8 cellular contexts compared by ENCODE assay signal in genomic region chr9:89319015-89319905, GRCh38. TPM values are rescaled to one million over a fixed set of nuclear protein-coding genes. Genes with fewer than 3 reads are reported as not detected.
DNase-seq lines count a peak whose midpoint lies in the region; ATAC-seq, FAIRE-seq and TF ChIP-seq lines count a peak whose summit lies in the region.

No MANE protein-coding gene starts in this region.

- no peaks in the 10 kb centered on the region for H3K27me3 ChIP-seq in keratinocyte (ENCODE audit: control insufficient read depth, extremely low read depth, insufficient read depth, low read length)
- H3K27me3 ChIP-seq in subcutaneous abdominal adipose tissue (ENCODE audit: control insufficient read depth in 5 of 5, insufficient read depth in 4 of 5, low read length in 5 of 5): no peaks in the 10 kb centered on the region

- peak overlapping the region; percentile 87 for H3K4me3 Mint-ChIP-seq in activated naive CD4-positive, alpha-beta T cell treated with anti-CD3 and anti-CD28 coated beads, Interleukin-2, amount 10 ng/mL, durations not matched to agents 7 days and 5 days
- peak overlapping the region; percentile 90 for H3K4me3 Mint-ChIP-seq in activated naive CD8-positive, alpha-beta T cell treated with anti-CD3 and anti-CD28 coated beads for 36 hours

- peaks cover 79% of the 10 kb centered on the region for H3K4me1 Mint-ChIP-seq in activated naive CD4-positive, alpha-beta T cell treated with anti-CD3 and anti-CD28 coated beads, Interleukin-2, amount 10 ng/mL, durations not matched to agents 7 days and 5 days
- peaks cover 79% of the 10 kb centered on the region for H3K4me1 Mint-ChIP-seq in activated naive CD8-positive, alpha-beta T cell treated with anti-CD3 and anti-CD28 coated beads for 36 hours

- no peak for FAIRE-seq in keratinocyte (lab: Jason Lieb, UNC)

- H3K9ac ChIP-seq in keratinocyte (ENCODE audit: control insufficient read depth, extremely low read depth, insufficient read depth, low read length) (peak overlapping the region; percentile 96), subcutaneous abdominal adipose tissue (ENCODE audit: low read length in 5 of 5) (peak overlapping the region; percentile 81 to 99 (median 95))

- H4K20me1 ChIP-seq in keratinocyte (ENCODE audit: control insufficient read depth, extremely low read depth, insufficient read depth, low read length): no peaks in the 10 kb centered on the region

- H3K4me3 ChIP-seq in keratinocyte (ENCODE audit: control insufficient read depth in 2 of 3, extremely low read depth in 1 of 3, insufficient read depth in 2 of 3, low read depth in 1 of 3, low read length in 3 of 3): peak overlapping the region; percentile 71 to 90 (median 83)
- H3K4me3 ChIP-seq in subcutaneous abdominal adipose tissue (ENCODE audit: low read depth in 1 of 5, low read length in 5 of 5): peak overlapping the region; percentile 62 to 80 (median 77)

- dilution Hi-C loops in keratinocyte (cut with MboI; ENCODE audit: extremely low pct_ligation_motif_present, low sequenced_read_pairs): no loop called here

- no peaks in the 10 kb centered on the region for H3K27me3 Mint-ChIP-seq in activated naive CD4-positive, alpha-beta T cell treated with anti-CD3 and anti-CD28 coated beads, Interleukin-2, amount 10 ng/mL, durations not matched to agents 7 days and 5 days
- H3K27me3 Mint-ChIP-seq in activated naive CD8-positive, alpha-beta T cell treated with anti-CD3 and anti-CD28 coated beads for 36 hours: no peaks in the 10 kb centered on the region

- DNase-seq in activated naive CD4-positive, alpha-beta T cell treated with anti-CD3 and anti-CD28 coated beads, Interleukin-2, amount 10 ng/mL, durations not matched to agents 7 days and 5 days: peak; percentile 30
- no peak for DNase-seq in activated naive CD4-positive, alpha-beta T cell treated with anti-CD3 and anti-CD28 coated beads, Interleukin-2, amount 50 U/mL, for 16 hours
- no peak for DNase-seq in activated naive CD8-positive, alpha-beta T cell treated with anti-CD3 and anti-CD28 coated beads for 36 hours
- no peak for DNase-seq in keratinocyte (ENCODE audit: low read depth, low spot score)
- DNase-seq in head of caudate nucleus: no peak
- DNase-seq in NCI-H345 treated with DMSO at 0.1 percent for 48 hours (lab: John Stamatoyannopoulos, UW; ENCODE audit: unreplicated experiment): no peak

- H2AFZ ChIP-seq in keratinocyte (ENCODE audit: control insufficient read depth, low read length): peak overlapping the region; percentile 41

- TF ChIP-seq CTCF in keratinocyte (optimal IDR thresholded peaks at IDR 0.05 in 1 of 3, IDR thresholded peaks at IDR 0.05 in 1 of 3, conservative IDR thresholded peaks at IDR 0.05 in 1 of 3; ENCODE audit: extremely low read depth in 1 of 3, insufficient read depth in 2 of 3, low read length in 3 of 3): no peak

- peak overlapping the region; percentile 93 for H3K4me2 ChIP-seq in keratinocyte (ENCODE audit: control insufficient read depth, extremely low read depth, insufficient read depth, low read depth, low read length)

- CTCF ChIA-PET in activated naive CD4-positive, alpha-beta T cell treated with anti-CD3 and anti-CD28 coated beads, Interleukin-2, amount 10 ng/mL, durations not matched to agents 7 days and 5 days (lab: Charles Lee): interaction anchor here (0.7 to 1.5 kb wide), 3 partner anchors 204 to 230 kb away, joined by 3 to 5 read pairs (median 3); no protein-coding TSS in a partner anchor

- H3K27ac ChIP-seq in keratinocyte (ENCODE audit: control insufficient read depth, insufficient read depth, low read length) (peak overlapping the region; percentile 97), subcutaneous abdominal adipose tissue (ENCODE audit: low read depth, low read length) (peak overlapping the region; percentile 97)

- H3K36me3 Mint-ChIP-seq in activated naive CD4-positive, alpha-beta T cell treated with anti-CD3 and anti-CD28 coated beads, Interleukin-2, amount 10 ng/mL, durations not matched to agents 7 days and 5 days: peaks cover 61% of the 10 kb centered on the region
- H3K36me3 Mint-ChIP-seq in activated naive CD8-positive, alpha-beta T cell treated with anti-CD3 and anti-CD28 coated beads for 36 hours: peaks cover 76% of the 10 kb centered on the region

- intact Hi-C loops in head of caudate nucleus (cut with DNase I): no loop called here

- peak overlapping the region; percentile 99 for H3K27ac Mint-ChIP-seq in activated naive CD4-positive, alpha-beta T cell treated with anti-CD3 and anti-CD28 coated beads, Interleukin-2, amount 10 ng/mL, durations not matched to agents 7 days and 5 days
- H3K27ac Mint-ChIP-seq in activated naive CD8-positive, alpha-beta T cell treated with anti-CD3 and anti-CD28 coated beads for 36 hours: peak overlapping the region; percentile 99

- H3K36me3 ChIP-seq in keratinocyte (ENCODE audit: control insufficient read depth in 2 of 2, extremely low read depth in 1 of 2, insufficient read depth in 2 of 2, low read length in 2 of 2): peaks cover 0 to 21% of the 10 kb centered on the region in 2 experiments
- H3K36me3 ChIP-seq in subcutaneous abdominal adipose tissue (ENCODE audit: control insufficient read depth in 5 of 5, insufficient read depth in 5 of 5, low read length in 5 of 5): peaks cover 0 to 9% (median 0%) of the 10 kb centered on the region in 5 donors

- peaks cover 66% of the 10 kb centered on the region for H3K79me2 ChIP-seq in keratinocyte (ENCODE audit: control insufficient read depth, insufficient read depth, low read length)

- H3K9me3 ChIP-seq in keratinocyte (ENCODE audit: control insufficient read depth, low read depth, low read length): no peaks in the 10 kb centered on the region
- H3K9me3 ChIP-seq in subcutaneous abdominal adipose tissue (ENCODE audit: control insufficient read depth in 5 of 5, low read length in 5 of 5): no peaks in the 10 kb centered on the region

- H3K9me3 Mint-ChIP-seq in activated naive CD4-positive, alpha-beta T cell treated with anti-CD3 and anti-CD28 coated beads, Interleukin-2, amount 10 ng/mL, durations not matched to agents 7 days and 5 days: no peaks in the 10 kb centered on the region
- H3K9me3 Mint-ChIP-seq in activated naive CD8-positive, alpha-beta T cell treated with anti-CD3 and anti-CD28 coated beads for 36 hours: no peaks in the 10 kb centered on the region

- H3K9me1 ChIP-seq in keratinocyte (ENCODE audit: control insufficient read depth, extremely low read depth, insufficient read depth, low read length): peaks cover 2% of the 10 kb centered on the region

- H3K4me1 ChIP-seq in keratinocyte (ENCODE audit: control insufficient read depth, extremely low read depth, insufficient read depth, low read length): peaks cover 30% of the 10 kb centered on the region
- peaks cover 2 to 28% (median 27%) of the 10 kb centered on the region in 5 donors for H3K4me1 ChIP-seq in subcutaneous abdominal adipose tissue (ENCODE audit: control insufficient read depth in 5 of 5, insufficient read depth in 5 of 5, low read length in 5 of 5)

- no peak for ATAC-seq in HG03280 (IDR thresholded peaks at IDR 0.05; ENCODE audit: unreplicated experiment)

RNA-seq across cellular contexts. Expression of gene SECISBP2, which starts 1.0 kb away (rescaled TPM):
- total RNA-seq in activated naive CD8-positive, alpha-beta T cell treated with anti-CD3 and anti-CD28 coated beads for 36 hours: 10 to 100 TPM; 27.3 to 34.7 TPM
- 18.3 to 24.3 TPM (median 20.1 TPM) in 3 replicates for polyA plus RNA-seq in keratinocyte
- polyA plus RNA-seq in keratinocyte (2011; ENCODE audit: low read depth): 4.9 TPM
- 11.6 and 20.6 TPM in 2 replicates for polyA plus RNA-seq in keratinocyte (2011; cell fraction: cytosol; rRNA removed)
- 44.7 and 46.9 TPM in 2 replicates for polyA plus RNA-seq in keratinocyte (2011; cell fraction: nucleus; rRNA removed)
- polyA plus RNA-seq in keratinocyte (2012; ENCODE audit: low replicate concordance): 13.2 and 14.2 TPM in 2 replicates
- polyA minus RNA-seq in keratinocyte: 6.2 to 20.4 TPM (median 14.9 TPM) in 3 replicates
- polyA minus RNA-seq in keratinocyte (2011; cell fraction: cytosol; rRNA and poly(A)+ RNA removed): 7.7 TPM
- polyA minus RNA-seq in keratinocyte (2011; cell fraction: nucleus; rRNA and poly(A)+ RNA removed): 19.1 and 33.5 TPM in 2 replicates

RNA-seq across cellular contexts. Expression of gene CKS2, which starts 8.3 kb away (rescaled TPM):
- 100 to 1,000 TPM; 333 to 343 TPM for total RNA-seq in activated naive CD8-positive, alpha-beta T cell treated with anti-CD3 and anti-CD28 coated beads for 36 hours
- 130 to 291 TPM (median 224 TPM) in 3 replicates for polyA plus RNA-seq in keratinocyte
- polyA plus RNA-seq in keratinocyte (2011; ENCODE audit: low read depth): 30.2 TPM
- polyA plus RNA-seq in keratinocyte (2011; cell fraction: cytosol; rRNA removed): 200 and 230 TPM in 2 replicates
- 90.4 and 118 TPM in 2 replicates for polyA plus RNA-seq in keratinocyte (2011; cell fraction: nucleus; rRNA removed)
- polyA plus RNA-seq in keratinocyte (2012; ENCODE audit: low replicate concordance): 75.7 and 143 TPM in 2 replicates
- 30.3 to 117 TPM (median 88.1 TPM) in 3 replicates for polyA minus RNA-seq in keratinocyte
- polyA minus RNA-seq in keratinocyte (2011; cell fraction: cytosol; rRNA and poly(A)+ RNA removed): 83.3 TPM
- polyA minus RNA-seq in keratinocyte (2011; cell fraction: nucleus; rRNA and poly(A)+ RNA removed): 9.1 and 12.6 TPM in 2 replicates
